Comparison of ENCODE assay signal across 1 cellular context in the genomic region with DNA sequence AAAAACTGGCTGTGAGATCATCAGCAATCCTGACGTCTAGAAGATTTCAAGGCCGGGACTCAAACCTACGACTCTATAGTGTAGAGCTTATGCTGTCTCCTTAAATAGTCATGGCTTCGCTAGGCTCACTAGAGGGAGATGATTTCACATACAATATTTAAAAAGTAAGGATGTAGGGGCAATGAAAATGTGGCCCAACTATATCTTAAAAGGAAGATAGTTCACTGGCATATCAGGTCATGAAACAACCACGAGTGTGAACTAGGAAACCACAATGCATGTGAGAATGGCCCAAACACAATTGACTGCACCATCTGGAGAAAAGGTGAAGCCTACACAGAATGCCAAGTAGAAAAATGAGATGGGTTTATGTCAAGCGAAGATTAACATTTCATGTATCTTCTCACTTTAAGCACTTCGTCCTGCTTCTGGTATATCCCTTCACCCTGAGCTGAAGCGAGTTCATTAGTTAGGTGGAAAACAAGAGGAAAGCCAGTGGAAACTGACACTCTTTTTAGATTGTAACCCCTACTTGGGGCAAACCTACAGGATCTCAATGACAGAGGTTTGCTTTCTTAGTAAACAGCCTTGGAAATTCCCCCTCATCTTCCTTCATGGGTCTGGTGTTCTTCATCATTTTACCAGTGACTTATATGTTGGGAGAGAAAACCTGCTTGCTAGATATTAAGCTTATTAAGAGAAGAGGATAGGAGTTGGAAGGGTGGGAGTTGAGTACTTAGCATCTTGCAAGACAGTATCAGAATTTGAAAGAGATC.
A peak's percentile ranks its signal among the peaks of the same experiment; 100 is the strongest.
TF ChIP-seq lines count a peak whose summit lies in the region.

No MANE protein-coding gene starts in this region.

TF ChIP-seq in GM12878, 131 proteins besides CTCF, POLR2A, EP300 and RAD21:
- TF ChIP-seq IRF4 (IDR thresholded peaks at IDR 0.05; ENCODE audit: low read depth, low read length) (no peak), RUNX3 (IDR thresholded peaks at IDR 0.05; ENCODE audit: low read length) (peak; percentile 51), ESRRA (IDR thresholded peaks at IDR 0.05; ENCODE audit: low read length) (no peak), NR2F1 (conservative IDR thresholded peaks at IDR 0.05) (0 out of 2 replicates have a peak, but pooled peaks have one; percentile 20), BHLHE40 (IDR thresholded peaks at IDR 0.05; ENCODE audit: borderline replicate concordance in 1 of 2, low read depth in 2 of 2, low read length in 1 of 2) (peak in 1 of 2 experiments; percentile 33; a peak in 1 of 4 replicates)
- TF ChIP-seq, protein P1, sequence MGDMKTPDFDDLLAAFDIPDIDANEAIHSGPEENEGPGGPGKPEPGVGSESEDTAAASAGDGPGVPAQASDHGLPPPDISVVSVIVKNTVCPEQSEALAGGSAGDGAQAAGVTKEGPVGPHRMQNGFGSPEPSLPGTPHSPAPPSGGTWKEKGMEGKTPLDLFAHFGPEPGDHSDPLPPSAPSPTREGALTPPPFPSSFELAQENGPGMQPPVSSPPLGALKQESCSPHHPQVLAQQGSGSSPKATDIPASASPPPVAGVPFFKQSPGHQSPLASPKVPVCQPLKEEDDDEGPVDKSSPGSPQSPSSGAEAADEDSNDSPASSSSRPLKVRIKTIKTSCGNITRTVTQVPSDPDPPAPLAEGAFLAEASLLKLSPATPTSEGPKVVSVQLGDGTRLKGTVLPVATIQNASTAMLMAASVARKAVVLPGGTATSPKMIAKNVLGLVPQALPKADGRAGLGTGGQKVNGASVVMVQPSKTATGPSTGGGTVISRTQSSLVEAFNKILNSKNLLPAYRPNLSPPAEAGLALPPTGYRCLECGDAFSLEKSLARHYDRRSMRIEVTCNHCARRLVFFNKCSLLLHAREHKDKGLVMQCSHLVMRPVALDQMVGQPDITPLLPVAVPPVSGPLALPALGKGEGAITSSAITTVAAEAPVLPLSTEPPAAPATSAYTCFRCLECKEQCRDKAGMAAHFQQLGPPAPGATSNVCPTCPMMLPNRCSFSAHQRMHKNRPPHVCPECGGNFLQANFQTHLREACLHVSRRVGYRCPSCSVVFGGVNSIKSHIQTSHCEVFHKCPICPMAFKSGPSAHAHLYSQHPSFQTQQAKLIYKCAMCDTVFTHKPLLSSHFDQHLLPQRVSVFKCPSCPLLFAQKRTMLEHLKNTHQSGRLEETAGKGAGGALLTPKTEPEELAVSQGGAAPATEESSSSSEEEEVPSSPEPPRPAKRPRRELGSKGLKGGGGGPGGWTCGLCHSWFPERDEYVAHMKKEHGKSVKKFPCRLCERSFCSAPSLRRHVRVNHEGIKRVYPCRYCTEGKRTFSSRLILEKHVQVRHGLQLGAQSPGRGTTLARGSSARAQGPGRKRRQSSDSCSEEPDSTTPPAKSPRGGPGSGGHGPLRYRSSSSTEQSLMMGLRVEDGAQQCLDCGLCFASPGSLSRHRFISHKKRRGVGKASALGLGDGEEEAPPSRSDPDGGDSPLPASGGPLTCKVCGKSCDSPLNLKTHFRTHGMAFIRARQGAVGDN (IDR thresholded peaks at IDR 0.05): peak; percentile 58; the same call in 1 of the 2 replicates
